16 cellular contexts compared by ENCODE assay signal in genomic region chr1:60427194-60427593, GRCh38.
"Had no signal": no experiment of that assay in that cellular context is flagged by ENCODE, and none has a peak within 500 bp of the region (broad histone marks: within the 10 kb centered on the region; RNA-seq: fewer than 3 reads in every experiment).

No MANE protein-coding gene starts in this region.

- H3K4me1 ChIP-seq: colonic mucosa, lower lobe of right lung, psoas muscle, thyroid gland, uterus had no signal

- DNase-seq: activated CD4-positive, alpha-beta memory T cell treated with anti-CD3 and anti-CD28 coated beads for 36 hours; activated gamma-delta T cell; activated T-cell treated with anti-CD3 and anti-CD28 coated beads, Interleukin-2, amount 50 U/mL, for 4 hours; colonic mucosa; kidney; lower lobe of right lung; natural killer cell; nucleus accumbens; psoas muscle; SW 1271; thyroid gland; uterus had no signal

- H3K27me3 Mint-ChIP-seq: activated CD4-positive, alpha-beta memory T cell treated with anti-CD3 and anti-CD28 coated beads for 36 hours had no signal

- H3K27ac ChIP-seq: cardiac muscle cell, colonic mucosa, lower lobe of right lung, psoas muscle, thyroid gland, uterus had no signal

- H3K27me3 ChIP-seq: cardiac muscle cell, colonic mucosa, gastroesophageal sphincter, thyroid gland, uterus had no signal

- FAIRE-seq: kidney had no signal

- H3K4me3 ChIP-seq: cardiac muscle cell, colonic mucosa, gastroesophageal sphincter, lower lobe of right lung, psoas muscle, thyroid gland, uterus had no signal

- ATAC-seq: activated T-cell treated with anti-CD3 and anti-CD28 coated beads, Interleukin-2, amount 50 U/mL, for 4 hours; gastroesophageal sphincter; lower lobe of right lung; natural killer cell had no signal

- H3K4me3 Mint-ChIP-seq: activated CD4-positive, alpha-beta memory T cell treated with anti-CD3 and anti-CD28 coated beads for 36 hours; activated naive CD8-positive, alpha-beta T cell; activated T-cell treated with anti-CD3 and anti-CD28 coated beads, Interleukin-2, amount 50 U/mL, for 4 hours; natural killer cell; T-helper 2 cell treated with Interferon-gamma antibody and Interleukin-4, amounts not matched to agents 5 μg/mL and 100 μg/mL, for 36 hours had no signal

- H3K4me1 Mint-ChIP-seq: natural killer cell had no signal

- H3K9me3 ChIP-seq: colonic mucosa, thyroid gland, uterus had no signal

- H3K9me3 Mint-ChIP-seq: T-helper 2 cell treated with Interferon-gamma antibody and Interleukin-4, amounts not matched to agents 5 μg/mL and 100 μg/mL, for 36 hours had no signal

- H3K36me3 ChIP-seq: cardiac muscle cell, colonic mucosa, gastroesophageal sphincter, lower lobe of right lung, thyroid gland, uterus had no signal

- H3K36me3 Mint-ChIP-seq: activated CD4-positive, alpha-beta memory T cell treated with anti-CD3 and anti-CD28 coated beads for 36 hours; activated naive CD8-positive, alpha-beta T cell; natural killer cell had no signal

- H3K27ac Mint-ChIP-seq: activated CD4-positive, alpha-beta memory T cell treated with anti-CD3 and anti-CD28 coated beads for 36 hours; activated naive CD8-positive, alpha-beta T cell; natural killer cell; T-helper 2 cell treated with Interferon-gamma antibody and Interleukin-4, amounts not matched to agents 5 μg/mL and 100 μg/mL, for 36 hours had no signal
